Comparison of ENCODE assay signal across 26 cellular contexts in genomic region chr2:140061240-140061639, GRCh38.
"Had no signal": no experiment of that assay in that cellular context is flagged by ENCODE, and none has a peak within 500 bp of the region (broad histone marks: within the 10 kb centered on the region; RNA-seq: fewer than 3 reads in every experiment).

No MANE protein-coding gene starts in this region.

- H3K4me2 ChIP-seq: neural progenitor cell had no signal

- H3K27me3 ChIP-seq: neural progenitor cell, ovary, right lobe of liver, sigmoid colon, stomach, thyroid gland, tibial nerve, upper lobe of left lung, vagina had no signal

- ATAC-seq: natural killer cell; psoas muscle; right cardiac atrium; right lobe of liver; stimulated activated effector memory CD8-positive, alpha-beta T cell treated with anti-CD3 and anti-CD28 coated beads, Interleukin-12 subunit alpha, Interleukin-12 subunit beta, amount 100 ng/mL, for 72 hours; stimulated activated naive B cell treated with anti-CD40 and anti-IgM and Interleukin-4, amounts not matched to agents 10 μg/mL and 1 μg/mL and 100 μg/mL, for 72 hours had no signal

- H3K9ac ChIP-seq: neural progenitor cell, parathyroid adenoma had no signal

- H2AFZ ChIP-seq: neural progenitor cell, parathyroid adenoma had no signal

- H3K36me3 ChIP-seq: neural progenitor cell, ovary, right lobe of liver, sigmoid colon, stomach, thoracic aorta, thyroid gland, tibial nerve, upper lobe of left lung, vagina had no signal

- H3K4me1 ChIP-seq: neural progenitor cell, parathyroid adenoma, psoas muscle, right lobe of liver, sigmoid colon, stomach, thyroid gland, tibial nerve, upper lobe of left lung, vagina had no signal

- H3K27ac ChIP-seq: neural progenitor cell, ovary, parathyroid adenoma, psoas muscle, right lobe of liver, sigmoid colon, stomach, thoracic aorta, thyroid gland, tibial nerve, upper lobe of left lung, vagina had no signal

- FAIRE-seq: small intestine, urothelium cell line had no signal

- DNase-seq: natural killer cell; occipital lobe; ovary; posterior cingulate gyrus; psoas muscle; right cardiac atrium; right lobe of liver; sigmoid colon; small intestine; stimulated activated CD4-positive, alpha-beta T cell treated with anti-CD3 and anti-CD28 coated beads, Interleukin-15, amount 100 ng/mL, for 24 hours; stimulated activated CD4-positive, alpha-beta T cell treated with anti-CD3 and anti-CD28 coated beads, Interleukin-2, amount 100 ng/mL, for 24 hours; stimulated activated CD4-positive, alpha-beta T cell treated with anti-CD3 and anti-CD28 coated beads, Interleukin-2, amount 100 ng/mL, for 48 hours; stimulated activated CD4-positive, alpha-beta T cell treated with anti-CD3 and anti-CD28 coated beads, Interleukin-4, amount 100 ng/mL, for 24 hours; stimulated activated naive B cell treated with anti-CD40 and anti-IgM and Interleukin-4, amounts not matched to agents 10 μg/mL and 1 μg/mL and 100 μg/mL, for 72 hours; stimulated activated naive CD4-positive, alpha-beta T cell treated with Interleukin-2 at 50 U/mL for 16 hours; stomach; thyroid gland; trophoblast cell; upper lobe of left lung had no signal

- H3K79me2 ChIP-seq: parathyroid adenoma had no signal

- H3K9me3 ChIP-seq: ovary, psoas muscle, right lobe of liver, sigmoid colon, stomach, thoracic aorta, thyroid gland, tibial nerve, upper lobe of left lung, vagina had no signal

- H3K4me3 ChIP-seq: neural progenitor cell, ovary, psoas muscle, right lobe of liver, sigmoid colon, stomach, thoracic aorta, thyroid gland, tibial nerve, upper lobe of left lung, vagina had no signal
